Comparison of ENCODE assay signal across 16 cellular contexts in genomic region chr18:10202947-10203346, GRCh38.
"Had no signal": no experiment of that assay in that cellular context is flagged by ENCODE, and none has a peak within 500 bp of the region (broad histone marks: within the 10 kb centered on the region; RNA-seq: fewer than 3 reads in every experiment).

No MANE protein-coding gene starts in this region.

- DNase-seq: activated CD4-positive, alpha-beta T cell treated with anti-CD3 and anti-CD28 coated beads for 1 hour; activated CD4-positive, alpha-beta T cell treated with anti-CD3 and anti-CD28 coated beads, Interleukin-2, amount 50 U/mL, for 4 hours; activated naive CD4-positive, alpha-beta T cell treated with Interleukin-2 at 50 U/mL for 16 hours; activated naive CD8-positive, alpha-beta T cell treated with anti-CD3 and anti-CD28 coated beads, Interleukin-2, amount 50 U/mL, for 24 hours; dermis blood vessel endothelial cell; erythroblast; gastrocnemius medialis; heart right ventricle; left lung; psoas muscle; right lobe of liver; T-helper 1 cell; upper lobe of left lung had no signal

- H3K4me1 ChIP-seq: ascending aorta, gastrocnemius medialis, psoas muscle, right lobe of liver, upper lobe of left lung had no signal

- H3K27ac ChIP-seq: ascending aorta, gastrocnemius medialis, heart right ventricle, left lung, psoas muscle, right lobe of liver, suprapubic skin, upper lobe of left lung had no signal

- H3K27me3 ChIP-seq: ascending aorta, gastrocnemius medialis, heart right ventricle, left lung, right lobe of liver, suprapubic skin, upper lobe of left lung had no signal

- H3K9me3 ChIP-seq: ascending aorta, gastrocnemius medialis, heart right ventricle, left lung, psoas muscle, right lobe of liver, suprapubic skin, upper lobe of left lung had no signal

- H3K36me3 ChIP-seq: ascending aorta, gastrocnemius medialis, heart right ventricle, left lung, right lobe of liver, suprapubic skin, upper lobe of left lung had no signal

- ATAC-seq: activated naive CD8-positive, alpha-beta T cell treated with anti-CD3 and anti-CD28 coated beads, Interleukin-2, amount 50 U/mL, for 24 hours; activated T-helper 17 cell treated with anti-CD3 and anti-CD28 coated beads, Interleukin-2, amount 50 U/mL, for 72 hours; gastrocnemius medialis; heart right ventricle; left lung; psoas muscle; right lobe of liver had no signal

- H3K4me3 ChIP-seq: ascending aorta, gastrocnemius medialis, heart right ventricle, left lung, psoas muscle, right lobe of liver, suprapubic skin, upper lobe of left lung had no signal
